ENCODE assay signal across 8 cellular contexts in genomic region chr18:44729631-44730101, GRCh38. TPM values are rescaled to one million over a fixed set of nuclear protein-coding genes. Genes with fewer than 3 reads are reported as not detected.
DNase-seq lines count a peak whose midpoint lies in the region; ATAC-seq, FAIRE-seq and TF ChIP-seq lines count a peak whose summit lies in the region.

No MANE protein-coding gene starts in this region.

- no peaks in the 10 kb centered on the region for H3K27me3 ChIP-seq in mesendoderm (ENCODE audit: insufficient read depth, low read length, poor library complexity)
- H3K27me3 ChIP-seq in pancreas, result no peaks in the 10 kb centered on the region

- no peak overlapping the region for H3K9ac ChIP-seq in mesendoderm (ENCODE audit: low read length)

- H3K9me3 ChIP-seq in pancreas, result no peaks in the 10 kb centered on the region

- CTCF ChIA-PET in activated CD8-positive, alpha-beta memory T cell treated with anti-CD3 and anti-CD28 coated beads, Interleukin-2, amount 10 ng/mL, durations not matched to agents 7 days and 5 days (lab: Charles Lee), result interaction anchor here (0.9 to 2.3 kb wide), 8 partner anchors 8 to 69 kb away, joined by 3 to 12 read pairs (median 3); no protein-coding TSS in a partner anchor

- no peak overlapping the region for H2BK120ac ChIP-seq in mesendoderm (ENCODE audit: low read depth, low read length)

- no peaks in the 10 kb centered on the region for H3K9me3 Mint-ChIP-seq in activated CD8-positive, alpha-beta memory T cell treated with anti-CD3 and anti-CD28 coated beads, Interleukin-2, amount 10 ng/mL, durations not matched to agents 7 days and 5 days (ENCODE audit: low read depth)

- H3K36me3 ChIP-seq in mesendoderm (ENCODE audit: control insufficient read depth, insufficient read depth, low read length) (no peaks in the 10 kb centered on the region), pancreas (no peaks in the 10 kb centered on the region)

- no peak for TF ChIP-seq CTCF in pancreas (IDR thresholded peaks at IDR 0.05)

- H3K4me3 ChIP-seq in mesendoderm (ENCODE audit: low read length) (no peak overlapping the region), pancreas (no peak overlapping the region)

- intact Hi-C loops in pancreas (cut with DNase I), result loop anchor here in 1 of 3 donors (10.0 kb wide), 1 partner anchor 45 kb away; the partner anchor contains the start of gene SETBP1

- no peak overlapping the region for H2BK5ac ChIP-seq in mesendoderm (ENCODE audit: low read length)

- peak overlapping the region; percentile 19 for H3K56ac ChIP-seq in mesendoderm (ENCODE audit: low read length)

- no peak overlapping the region for H3K23ac ChIP-seq in mesendoderm (ENCODE audit: low read length)

- no CpG with 5 or more reads among the region's 5 CpGs for WGBS in mesendoderm (ENCODE audit: extremely low coverage, insufficient coverage, low lambda C conversion rate)
- WGBS in pancreas, 2 donors, result 80 to 82% methylated on average over 5 of the region's 5 CpGs

- FAIRE-seq in pancreas (lab: Jason Lieb, UNC), result no peak

- no peak overlapping the region for H2AK5ac ChIP-seq in mesendoderm (ENCODE audit: low read length)

- DNase-seq in AG08395 (ENCODE audit: low spot score) (peak; percentile 75), H4 (ENCODE audit: low spot score) (peak; percentile 23), mesendoderm (peak; percentile 90), pancreas (no peak), cerebellar cortex (ENCODE audit: low spot score) (no peak)
- peak; percentile 88 for DNase-seq in activated CD8-positive, alpha-beta memory T cell treated with anti-CD3 and anti-CD28 coated beads, Interleukin-2, amount 10 ng/mL, durations not matched to agents 7 days and 5 days

- H3K18ac ChIP-seq in mesendoderm (ENCODE audit: low read length), result peak overlapping the region; percentile 30

- peak overlapping the region; percentile 52 for H3K27ac ChIP-seq in mesendoderm (ENCODE audit: low read depth, low read length)
- no peak overlapping the region for H3K27ac ChIP-seq in pancreas

- H4K5ac ChIP-seq in mesendoderm (ENCODE audit: low read length), result no peak overlapping the region

- H2BK15ac ChIP-seq in mesendoderm (replicated peaks; ENCODE audit: low read depth), result no peak overlapping the region

- peaks cover 99% of the 10 kb centered on the region for H3K4me1 Mint-ChIP-seq in activated CD8-positive, alpha-beta memory T cell treated with anti-CD3 and anti-CD28 coated beads, Interleukin-2, amount 10 ng/mL, durations not matched to agents 7 days and 5 days

- H3K79me2 ChIP-seq in mesendoderm (ENCODE audit: control insufficient read depth, insufficient read depth, low read length), result no peaks in the 10 kb centered on the region

- peak overlapping the region; percentile 1 for H3K4me3 Mint-ChIP-seq in activated CD8-positive, alpha-beta memory T cell treated with anti-CD3 and anti-CD28 coated beads, Interleukin-2, amount 10 ng/mL, durations not matched to agents 7 days and 5 days

- H3K27me3 Mint-ChIP-seq in activated CD8-positive, alpha-beta memory T cell treated with anti-CD3 and anti-CD28 coated beads, Interleukin-2, amount 10 ng/mL, durations not matched to agents 7 days and 5 days, result peaks cover 3% of the 10 kb centered on the region

- no peaks in the 10 kb centered on the region for H3K79me1 ChIP-seq in mesendoderm (ENCODE audit: low read length)

- no peak overlapping the region for H3K4ac ChIP-seq in mesendoderm (ENCODE audit: low read depth, low read length)

- no peak overlapping the region for H4K8ac ChIP-seq in mesendoderm (ENCODE audit: low read depth, low read length)

- ATAC-seq in activated CD8-positive, alpha-beta memory T cell treated with anti-CD3 and anti-CD28 coated beads, Interleukin-2, amount 10 ng/mL, durations not matched to agents 7 days and 5 days, result peak; percentile 72
- ATAC-seq in pancreas (no peak), HG02981 (IDR thresholded peaks at IDR 0.05; ENCODE audit: unreplicated experiment) (no peak), HG03442 (IDR thresholded peaks at IDR 0.05; ENCODE audit: unreplicated experiment) (no peak)

- H3K4me1 ChIP-seq in mesendoderm (ENCODE audit: control insufficient read depth, low read depth, low read length) (peaks cover 35% of the 10 kb centered on the region), pancreas (peaks cover 10 to 47% (median 33%) of the 10 kb centered on the region in 3 donors)

- peak overlapping the region; percentile 83 for H3K27ac Mint-ChIP-seq in activated CD8-positive, alpha-beta memory T cell treated with anti-CD3 and anti-CD28 coated beads, Interleukin-2, amount 10 ng/mL, durations not matched to agents 7 days and 5 days

- no peak overlapping the region for H3K4me2 ChIP-seq in mesendoderm (ENCODE audit: low read length)

- H3K36me3 Mint-ChIP-seq in activated CD8-positive, alpha-beta memory T cell treated with anti-CD3 and anti-CD28 coated beads, Interleukin-2, amount 10 ng/mL, durations not matched to agents 7 days and 5 days, result peaks cover 34% of the 10 kb centered on the region

RNA-seq across cellular contexts. Expression of gene SETBP1, which starts 49.0 kb away (rescaled TPM):
- total RNA-seq in H4 (2014; rRNA removed; shearing (Covaris generic)), result 2.7 and 3.6 TPM in 2 replicates
- total RNA-seq in activated CD8-positive, alpha-beta memory T cell treated with anti-CD3 and anti-CD28 coated beads, Interleukin-2, amount 10 ng/mL, durations not matched to agents 7 days and 5 days, result 10 to 100 TPM; 25.2 to 30.3 TPM
- 1.9 TPM for polyA plus RNA-seq in mesendoderm (2013, experiment 1 of 2)
- polyA plus RNA-seq in mesendoderm (2013, experiment 2 of 2), result 1.9 TPM
- total RNA-seq in pancreas, result 10 to 100 TPM; 16.6 to 24.0 (median 20.7) TPM
- 1 to 10 TPM; 3.9 to 6.7 TPM for polyA plus RNA-seq in pancreas

Comparison
In these comparisons a context has a peak if more than half of its experiments do, and no peak if none do; other contexts are left out.
1. DNase-seq: peak in AG08395 (single experiment), H4 (single experiment), activated CD8-positive, alpha-beta memory T cell treated with anti-CD3 and anti-CD28 coated beads, Interleukin-2, amount 10 ng/mL, durations not matched to agents 7 days and 5 days (single experiment) and mesendoderm (single experiment); none in pancreas (0 of 6) and cerebellar cortex (single experiment).